In the genomic region with DNA sequence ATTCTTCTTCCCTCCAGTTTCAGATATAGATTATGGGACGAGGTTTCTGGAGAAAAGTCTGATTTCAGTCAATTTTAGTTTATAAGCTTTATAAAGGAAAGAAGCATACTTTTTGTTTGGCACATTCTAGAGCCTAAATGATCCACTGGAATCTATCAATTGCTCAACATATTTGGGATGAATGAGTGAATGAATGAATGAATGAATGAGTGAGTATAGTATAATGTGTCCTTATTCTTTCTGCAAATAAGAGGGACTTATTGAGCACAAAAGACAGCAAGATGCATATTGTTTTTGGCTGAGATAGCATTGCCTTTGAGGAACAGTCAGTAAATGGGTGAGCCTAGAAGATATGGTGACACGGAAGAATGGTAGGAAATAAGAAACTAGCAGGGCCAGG, we compare ENCODE assay signal across 2 cellular contexts.
TF ChIP-seq lines count a peak whose summit lies in the region.

No MANE protein-coding gene starts in this region.

TF ChIP-seq in HepG2, 621 proteins besides CTCF, POLR2A, EP300 and RAD21:
- TF ChIP-seq ZNF24 (IDR thresholded peaks at IDR 0.05) = 0 out of 2 replicates have a peak, but pooled peaks have one; percentile 52
- TF ChIP-seq, protein P1, sequence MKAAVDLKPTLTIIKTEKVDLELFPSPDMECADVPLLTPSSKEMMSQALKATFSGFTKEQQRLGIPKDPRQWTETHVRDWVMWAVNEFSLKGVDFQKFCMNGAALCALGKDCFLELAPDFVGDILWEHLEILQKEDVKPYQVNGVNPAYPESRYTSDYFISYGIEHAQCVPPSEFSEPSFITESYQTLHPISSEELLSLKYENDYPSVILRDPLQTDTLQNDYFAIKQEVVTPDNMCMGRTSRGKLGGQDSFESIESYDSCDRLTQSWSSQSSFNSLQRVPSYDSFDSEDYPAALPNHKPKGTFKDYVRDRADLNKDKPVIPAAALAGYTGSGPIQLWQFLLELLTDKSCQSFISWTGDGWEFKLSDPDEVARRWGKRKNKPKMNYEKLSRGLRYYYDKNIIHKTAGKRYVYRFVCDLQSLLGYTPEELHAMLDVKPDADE (CRISPR knock-in tag; IDR thresholded peaks at IDR 0.05) = no peak

TF ChIP-seq in GM12878, 131 proteins besides CTCF, POLR2A, EP300 and RAD21:
- TF ChIP-seq IKZF1 (conservative IDR thresholded peaks at IDR 0.05) (no peak), ZNF24 (IDR thresholded peaks at IDR 0.05) (peak; percentile 69)
